Comparison of ENCODE assay signal across 7 cellular contexts in the genomic region with DNA sequence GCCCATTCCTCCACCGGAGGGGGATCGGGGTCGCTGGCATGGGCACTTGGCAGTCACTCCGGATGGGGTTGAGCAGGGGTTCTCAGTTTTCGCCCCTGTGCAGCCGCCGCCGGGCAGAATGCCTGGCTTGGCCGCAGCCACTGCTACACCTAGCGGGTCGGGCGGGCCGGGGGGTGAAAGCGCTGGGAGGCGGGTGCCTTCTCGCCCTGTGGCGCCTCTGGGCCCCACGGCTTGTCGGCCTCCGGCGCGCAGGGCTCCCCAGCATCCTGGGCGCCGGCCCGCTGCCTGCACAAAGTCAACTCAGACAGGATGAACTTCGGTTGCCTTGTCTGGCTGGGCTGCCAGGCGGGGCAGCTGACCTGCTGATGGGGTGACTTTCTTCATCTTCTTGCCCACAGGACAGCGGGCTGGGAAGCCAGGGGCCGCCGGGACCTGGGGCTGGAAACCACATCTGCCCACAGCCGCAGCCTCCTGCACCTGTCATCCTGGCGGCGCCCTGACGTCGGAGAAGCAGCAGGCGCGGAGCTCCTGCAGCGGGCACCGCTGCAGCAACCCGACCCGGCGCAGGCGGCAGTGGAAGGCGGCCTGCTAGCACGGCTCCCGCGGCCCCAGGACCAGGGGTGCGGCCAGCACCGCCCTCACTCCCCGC. TPM values are rescaled to one million over a fixed set of nuclear protein-coding genes. Genes with fewer than 3 reads are reported as not detected.
DNase-seq lines count a peak whose midpoint lies in the region; ATAC-seq, FAIRE-seq and TF ChIP-seq lines count a peak whose summit lies in the region.

No MANE protein-coding gene starts in this region.

- H3K36me3 Mint-ChIP-seq in activated CD4-positive, alpha-beta T cell treated with anti-CD3 and anti-CD28 coated beads, Interleukin-2, amount 10 ng/mL, durations not matched to agents 24 days and 14 days (ENCODE audit: low read depth), result peaks cover 3% of the 10 kb centered on the region
- H3K36me3 Mint-ChIP-seq in naive thymus-derived CD4-positive, alpha-beta T cell, result peaks cover 4% of the 10 kb centered on the region in 5 donors

- POLR2A ChIA-PET in naive thymus-derived CD4-positive, alpha-beta T cell (lab: Charles Lee), result interaction anchor here (0.9 kb wide), 1 partner anchor 13 kb away, joined by 4 read pairs; no protein-coding TSS in a partner anchor

- H3K36me3 ChIP-seq in HUES6 (ENCODE audit: control insufficient read depth, insufficient read depth, low read length) (no peaks in the 10 kb centered on the region), thymus (ENCODE audit: control insufficient read depth, insufficient read depth) (no peaks in the 10 kb centered on the region)
- H3K36me3 ChIP-seq in effector memory CD4-positive, alpha-beta T cell (ENCODE audit: control insufficient read depth, insufficient read depth, low read length), result no peaks in the 10 kb centered on the region
- H3K36me3 ChIP-seq in naive thymus-derived CD4-positive, alpha-beta T cell (ENCODE audit: control insufficient read depth in 2 of 3, insufficient read depth in 3 of 3, low read length in 3 of 3), result peaks cover 0 to 7% (median 0%) of the 10 kb centered on the region in 3 experiments

- peaks cover 7% of the 10 kb centered on the region; the same call in 1 of the 2 replicates for H3K9me3 ChIP-seq in HUES6 (ENCODE audit: control insufficient read depth, insufficient read depth, low read depth, low read length)
- H3K9me3 ChIP-seq in effector memory CD4-positive, alpha-beta T cell (ENCODE audit: control insufficient read depth, low read length), result no peaks in the 10 kb centered on the region
- H3K9me3 ChIP-seq in naive thymus-derived CD4-positive, alpha-beta T cell (ENCODE audit: control insufficient read depth in 2 of 3, low read length in 3 of 3), result peaks cover 0 to 4% (median 0%) of the 10 kb centered on the region in 3 experiments
- peaks cover 1% of the 10 kb centered on the region for H3K9me3 ChIP-seq in thymus (ENCODE audit: control insufficient read depth)

- peaks cover 7% of the 10 kb centered on the region for H3K9me3 Mint-ChIP-seq in activated CD4-positive, alpha-beta T cell treated with anti-CD3 and anti-CD28 coated beads, Interleukin-2, amount 10 ng/mL, durations not matched to agents 24 days and 14 days
- H3K9me3 Mint-ChIP-seq in naive thymus-derived CD4-positive, alpha-beta T cell, result peaks cover 0 to 34% (median 10%) of the 10 kb centered on the region in 11 donors

- peak overlapping the region; percentile 65 for H3K4me3 ChIP-seq in HUES6 (ENCODE audit: low read depth, low read length)
- peak overlapping the region; percentile 89 for H3K4me3 ChIP-seq in effector memory CD4-positive, alpha-beta T cell (ENCODE audit: insufficient read depth, low read depth, low read length, poor library complexity, severe bottlenecking)
- H3K4me3 ChIP-seq in naive thymus-derived CD4-positive, alpha-beta T cell (ENCODE audit: low read length), result peak overlapping the region; percentile 68
- peak overlapping the region; percentile 5 for H3K4me3 ChIP-seq in thymus (ENCODE audit: low read length)

- H3K27me3 ChIP-seq in HUES6 (ENCODE audit: control insufficient read depth, insufficient read depth, low read length), result peaks cover 32% of the 10 kb centered on the region
- no peaks in the 10 kb centered on the region for H3K27me3 ChIP-seq in effector memory CD4-positive, alpha-beta T cell (replicated peaks; ENCODE audit: control insufficient read depth, insufficient read depth, low read length, poor library complexity, severe bottlenecking)
- no peaks in the 10 kb centered on the region for H3K27me3 ChIP-seq in naive thymus-derived CD4-positive, alpha-beta T cell (ENCODE audit: control insufficient read depth in 2 of 2, insufficient read depth in 2 of 2, low read length in 2 of 2)
- peaks cover 31% of the 10 kb centered on the region for H3K27me3 ChIP-seq in thymus (ENCODE audit: control insufficient read depth, insufficient read depth)

- peaks cover 10% of the 10 kb centered on the region for H3K4me1 Mint-ChIP-seq in activated CD4-positive, alpha-beta T cell treated with anti-CD3 and anti-CD28 coated beads, Interleukin-2, amount 10 ng/mL, durations not matched to agents 24 days and 14 days
- peaks cover 7 to 18% (median 14%) of the 10 kb centered on the region in 7 donors for H3K4me1 Mint-ChIP-seq in naive thymus-derived CD4-positive, alpha-beta T cell

- intact Hi-C loops in activated CD4-positive, alpha-beta T cell treated with anti-CD3 and anti-CD28 coated beads, Interleukin-2, amount 10 ng/mL, durations not matched to agents 24 days and 14 days (cut with micrococcal nuclease), result no loop called here
- intact Hi-C loops in naive thymus-derived CD4-positive, alpha-beta T cell (cut with micrococcal nuclease), result loop anchor here (1.0 to 2.0 kb wide), 3 partner anchors 8 to 51 kb away; no protein-coding TSS in a partner anchor

- 2% methylated on average over 50 of the region's 50 CpGs for WGBS in thymus

- ATAC-seq in GM19397 (IDR thresholded peaks at IDR 0.05; ENCODE audit: unreplicated experiment), result peak; percentile 46
- peak; percentile 52 for ATAC-seq in naive thymus-derived CD4-positive, alpha-beta T cell

- FAIRE-seq in D721Med (lab: Jason Lieb, UNC), result no peak

- H3K27me3 Mint-ChIP-seq in activated CD4-positive, alpha-beta T cell treated with anti-CD3 and anti-CD28 coated beads, Interleukin-2, amount 10 ng/mL, durations not matched to agents 24 days and 14 days, result peaks cover 51% of the 10 kb centered on the region
- H3K27me3 Mint-ChIP-seq in naive thymus-derived CD4-positive, alpha-beta T cell, result peaks cover 0 to 53% (median 18%) of the 10 kb centered on the region in 5 donors

- H3K4me3 Mint-ChIP-seq in activated CD4-positive, alpha-beta T cell treated with anti-CD3 and anti-CD28 coated beads, Interleukin-2, amount 10 ng/mL, durations not matched to agents 24 days and 14 days, result peak overlapping the region; percentile 93
- H3K4me3 Mint-ChIP-seq in naive thymus-derived CD4-positive, alpha-beta T cell, result peak overlapping the region; percentile 80 to 95 (median 88)

- H3K4me1 ChIP-seq in HUES6 (ENCODE audit: control insufficient read depth, insufficient read depth, low read length) (no peaks in the 10 kb centered on the region), thymus (ENCODE audit: control insufficient read depth, insufficient read depth, low read length) (no peaks in the 10 kb centered on the region)
- peaks cover 10% of the 10 kb centered on the region for H3K4me1 ChIP-seq in effector memory CD4-positive, alpha-beta T cell (ENCODE audit: control insufficient read depth, insufficient read depth, low read length, poor library complexity, severe bottlenecking)
- peaks cover 0 to 5% of the 10 kb centered on the region in 2 donors for H3K4me1 ChIP-seq in naive thymus-derived CD4-positive, alpha-beta T cell (ENCODE audit: control insufficient read depth in 2 of 2, insufficient read depth in 2 of 2, low read length in 2 of 2)

- no peak overlapping the region for H3K27ac ChIP-seq in HUES6 (ENCODE audit: low read depth, low read length)
- peak overlapping the region; percentile 66 for H3K27ac ChIP-seq in effector memory CD4-positive, alpha-beta T cell (ENCODE audit: insufficient read depth, low read length, poor library complexity, severe bottlenecking)
- H3K27ac ChIP-seq in naive thymus-derived CD4-positive, alpha-beta T cell (ENCODE audit: low read depth, low read length), result peak overlapping the region; percentile 51
- H3K27ac ChIP-seq in thymus (ENCODE audit: low read depth), result peak overlapping the region; percentile 18

- CTCF ChIA-PET in naive thymus-derived CD4-positive, alpha-beta T cell (lab: Charles Lee), result interaction anchor here (1.1 to 1.2 kb wide), 2 partner anchors 21 kb away, joined by 4 to 7 read pairs; no protein-coding TSS in a partner anchor

- H3K9ac ChIP-seq in HUES6 (ENCODE audit: low read length), result no peak overlapping the region

- TF ChIP-seq CTCF in D721Med (IDR thresholded peaks at IDR 0.05; ENCODE audit: insufficient read depth, missing control alignments), result no peak

- peak; percentile 79 for DNase-seq in activated CD4-positive, alpha-beta T cell treated with anti-CD3 and anti-CD28 coated beads, Interleukin-2, amount 10 ng/mL, durations not matched to agents 24 days and 14 days
- DNase-seq in effector memory CD4-positive, alpha-beta T cell, result peak; percentile 12 to 37 (median 13)
- peak; percentile 19 to 49 (median 42) for DNase-seq in naive thymus-derived CD4-positive, alpha-beta T cell
- no peak for DNase-seq in D721Med (ENCODE audit: insufficient read length, low spot score)

- H3K27ac Mint-ChIP-seq in activated CD4-positive, alpha-beta T cell treated with anti-CD3 and anti-CD28 coated beads, Interleukin-2, amount 10 ng/mL, durations not matched to agents 24 days and 14 days, result no peak overlapping the region
- H3K27ac Mint-ChIP-seq in naive thymus-derived CD4-positive, alpha-beta T cell, result peak overlapping the region in 2 of 9 donors; percentile 40 to 67

RNA-seq across cellular contexts. Expression of a gene that starts 1.2 kb away (rescaled TPM):
- 2.7 and 4.5 TPM in 2 replicates for total RNA-seq in activated CD4-positive, alpha-beta T cell treated with anti-CD3 and anti-CD28 coated beads, Interleukin-2, amount 10 ng/mL, durations not matched to agents 24 days and 14 days
- 10 to 100 TPM in 2 of 5 experiments, 1 to 10 TPM in 3; 2.4 to 14.9 (median 8.5) TPM for total RNA-seq in naive thymus-derived CD4-positive, alpha-beta T cell
- under 1 TPM; 0.04 to 0.20 TPM for polyA plus RNA-seq in naive thymus-derived CD4-positive, alpha-beta T cell
- 9.2 TPM for polyA plus RNA-seq in thymus

Comparison
In these comparisons a context has a peak if more than half of its experiments do, and no peak if none do; other contexts are left out.
1. H3K4me3 ChIP-seq: peak in every context shown above with its lines; median percentile 89 in effector memory CD4-positive, alpha-beta T cell; 68 in naive thymus-derived CD4-positive, alpha-beta T cell; 65 in HUES6; 5 in thymus.